ENCODE assay signal across 14 cellular contexts in genomic region chr12:128178551-128178950, GRCh38.
DNase-seq lines count a peak whose midpoint lies in the region; ATAC-seq and TF ChIP-seq lines count a peak whose summit lies in the region.
"Had no signal": no experiment of that assay in that cellular context is flagged by ENCODE, and none has a peak within 500 bp of the region (broad histone marks: within the 10 kb centered on the region; RNA-seq: fewer than 3 reads in every experiment).

No MANE protein-coding gene starts in this region.

- H3F3A ChIP-seq in PC-3 (ENCODE audit: low read length, unreplicated experiment) = no peaks in the 10 kb centered on the region

- intact Hi-C loops in PC-3 (cut with micrococcal nuclease) = no loop called here

- POLR2A ChIA-PET in PC-3 (lab: Charles Lee; ENCODE audit: unreplicated experiment) = no interaction called here

- ATAC-seq in PC-3 (no peak), omental fat pad (ENCODE audit: low FRiP score) (no peak)

- no peaks in the 10 kb centered on the region for H3K36me3 Mint-ChIP-seq in endodermal cell (ENCODE audit: low read depth)

- H3K27me3 ChIP-seq in PC-3 (ENCODE audit: low read length) (peaks cover 9% of the 10 kb centered on the region; the same call in 1 of the 2 replicates), endodermal cell (ENCODE audit: control insufficient read depth, insufficient read depth, low read length, poor library complexity, severe bottlenecking) (peaks cover 11% of the 10 kb centered on the region), BE2C (no peaks in the 10 kb centered on the region)

- H4K20me1 ChIP-seq in PC-3 (ENCODE audit: low read length) = no peaks in the 10 kb centered on the region

- no peak overlapping the region for H3K27ac ChIP-seq in PC-3 (ENCODE audit: low read length)
- no peak overlapping the region for H3K27ac ChIP-seq in endodermal cell (ENCODE audit: low read depth, low read length)
- H3K27ac ChIP-seq: 22Rv1, GM23248 had no signal

- H3K4me3 ChIP-seq in PC-3 (ENCODE audit: low read length) = no peak overlapping the region
- H3K4me3 ChIP-seq in endodermal cell (ENCODE audit: low read length) = no peak overlapping the region
- H3K4me3 ChIP-seq in BE2C (ENCODE audit: low read depth, low read length) = no peak overlapping the region
- H3K4me3 ChIP-seq: GM23248 had no signal

- H3K4me3 Mint-ChIP-seq in endodermal cell = no peak overlapping the region
- H3K4me3 Mint-ChIP-seq: CD4-positive, alpha-beta T cell had no signal

- peaks cover 3% of the 10 kb centered on the region for H3K4me1 Mint-ChIP-seq in endodermal cell

- 91 to 98% methylated on average over 3 to 5 of the region's 5 CpGs for WGBS in endodermal cell (ENCODE audit: insufficient coverage in 1 of 2, insufficient read length in 1 of 2), 2 experiments

- H3K4me2 ChIP-seq in PC-3 (ENCODE audit: low read length) = peak overlapping the region; percentile 35; the same call in 1 of the 2 replicates

- TF ChIP-seq CTCF in PC-3 (conservative IDR thresholded peaks at IDR 0.05; ENCODE audit: low read depth, low read length) = no peak
- TF ChIP-seq CTCF in endodermal cell (conservative IDR thresholded peaks at IDR 0.05) = no peak
- TF ChIP-seq CTCF in BE2C (IDR thresholded peaks at IDR 0.05; ENCODE audit: low read depth, low read length) = no peak
- TF ChIP-seq CTCF in omental fat pad (IDR thresholded peaks at IDR 0.05) = no peak

- no TSS peak for BruUV-seq in PC-3 (replicated peaks; lab: Mats Ljungman, UMichigan)

- H3K79me2 ChIP-seq in PC-3 (ENCODE audit: low read length) = no peaks in the 10 kb centered on the region

- H3K4me1 ChIP-seq in PC-3 (ENCODE audit: insufficient read depth, low read length) (peaks cover 7% of the 10 kb centered on the region), endodermal cell (ENCODE audit: control insufficient read depth, insufficient read depth, low read length) (no peaks in the 10 kb centered on the region), BE2C (no peaks in the 10 kb centered on the region)

- no peak overlapping the region for H3K27ac Mint-ChIP-seq in endodermal cell
- H3K27ac Mint-ChIP-seq: CD4-positive, alpha-beta T cell had no signal

- no peak overlapping the region for H2AFZ ChIP-seq in PC-3 (ENCODE audit: low read length)
- H2AFZ ChIP-seq: GM23248 had no signal

- CTCF ChIA-PET in PC-3 (lab: Charles Lee) = no interaction called here

- no peaks in the 10 kb centered on the region for H3K36me3 ChIP-seq in PC-3 (ENCODE audit: low read depth, low read length)
- H3K36me3 ChIP-seq in endodermal cell (ENCODE audit: control insufficient read depth, insufficient read depth, low read length) = no peaks in the 10 kb centered on the region
- H3K36me3 ChIP-seq in BE2C = no peaks in the 10 kb centered on the region

- DNase-seq in A172 (ENCODE audit: low spot score) = peak; percentile 1
- peak; percentile 16 for DNase-seq in PC-3
- DNase-seq in endodermal cell = peak; percentile 17
- DNase-seq in kidney tubule cell (ENCODE audit: low spot score) = peak; percentile 50
- DNase-seq in amniotic stem cell (lab: John Stamatoyannopoulos, UW) = no peak
- DNase-seq in BE2C = no peak
- no peak for DNase-seq in omental fat pad (ENCODE audit: low spot score)
- DNase-seq in NCI-H1694 treated with DMSO at 0.1 percent for 48 hours (lab: John Stamatoyannopoulos, UW) = no peak
- DNase-seq: C1 segment of cervical spinal cord; Calu3; CD4-positive, alpha-beta T cell; DMS 273 treated with DMSO at 0.1 percent for 48 hours; GM23248 had no signal

- no peaks in the 10 kb centered on the region for H3K9me2 ChIP-seq in PC-3 (replicated peaks; ENCODE audit: low read length)

- H3K9ac ChIP-seq in PC-3 (ENCODE audit: low read length) (no peak overlapping the region), endodermal cell (ENCODE audit: extremely low read depth, low read length, poor library complexity, severe bottlenecking) (no peak overlapping the region)
- H3K9ac ChIP-seq: GM23248 had no signal

- H3K9me3 ChIP-seq in PC-3 (ENCODE audit: low read length) = no peaks in the 10 kb centered on the region
- no peaks in the 10 kb centered on the region for H3K9me3 ChIP-seq in endodermal cell (ENCODE audit: control insufficient read depth, low read length)
- no peaks in the 10 kb centered on the region; the same call in 1 of the 2 replicates for H3K9me3 ChIP-seq in BE2C

- no peaks in the 10 kb centered on the region for H3K9me3 Mint-ChIP-seq in endodermal cell

- peaks cover 11% of the 10 kb centered on the region for H3K27me3 Mint-ChIP-seq in endodermal cell (ENCODE audit: insufficient read depth)
- H3K27me3 Mint-ChIP-seq: CD4-positive, alpha-beta T cell had no signal

Comparison
In these comparisons a context has a peak if more than half of its experiments do, and no peak if none do; other contexts are left out.
1. DNase-seq: peak in A172 (single experiment), PC-3 (single experiment), endodermal cell (single experiment) and kidney tubule cell (single experiment); none in amniotic stem cell (single experiment), BE2C (single experiment), omental fat pad (single experiment) and NCI-H1694 treated with DMSO at 0.1 percent for 48 hours (single experiment).